16 cellular contexts compared by ENCODE assay signal in genomic region chr10:131574707-131575430, GRCh38.
"Had no signal": no experiment of that assay in that cellular context is flagged by ENCODE, and none has a peak within 500 bp of the region (broad histone marks: within the 10 kb centered on the region; RNA-seq: fewer than 3 reads in every experiment).

No MANE protein-coding gene starts in this region.

- H3K27ac Mint-ChIP-seq: activated naive CD8-positive, alpha-beta T cell treated with anti-CD3 and anti-CD28 coated beads, Interleukin-2, amount 10 ng/mL, durations not matched to agents 7 days and 5 days; brain; memory B cell; natural killer cell; stimulated activated effector memory CD8-positive, alpha-beta T cell treated with anti-CD3 and anti-CD28 coated beads, Interleukin-12 subunit alpha, Interleukin-12 subunit beta, amount 100 ng/mL, for 72 hours; T-helper 1 cell treated with Interleukin-12 subunit alpha and Interleukin-12 subunit beta and Interleukin-4 antibody, amounts not matched to agents 30 μg/mL and 1 μg/mL, for 36 hours had no signal

- H3K9me3 Mint-ChIP-seq: activated naive CD8-positive, alpha-beta T cell treated with anti-CD3 and anti-CD28 coated beads, Interleukin-2, amount 10 ng/mL, durations not matched to agents 7 days and 5 days; natural killer cell; stimulated activated effector memory CD8-positive, alpha-beta T cell treated with anti-CD3 and anti-CD28 coated beads, Interleukin-12 subunit alpha, Interleukin-12 subunit beta, amount 100 ng/mL, for 72 hours; T-helper 1 cell treated with Interleukin-12 subunit alpha and Interleukin-12 subunit beta and Interleukin-4 antibody, amounts not matched to agents 30 μg/mL and 1 μg/mL, for 36 hours had no signal

- ATAC-seq: gastroesophageal sphincter; left lung; natural killer cell; stimulated activated effector memory CD8-positive, alpha-beta T cell treated with anti-CD3 and anti-CD28 coated beads, Interleukin-12 subunit alpha, Interleukin-12 subunit beta, amount 100 ng/mL, for 72 hours had no signal

- H3K36me3 Mint-ChIP-seq: activated naive CD8-positive, alpha-beta T cell treated with anti-CD3 and anti-CD28 coated beads, Interleukin-2, amount 10 ng/mL, durations not matched to agents 7 days and 5 days; brain; memory B cell; natural killer cell; stimulated activated effector memory CD8-positive, alpha-beta T cell treated with anti-CD3 and anti-CD28 coated beads, Interleukin-12 subunit alpha, Interleukin-12 subunit beta, amount 100 ng/mL, for 72 hours had no signal

- DNase-seq: activated CD4-positive, alpha-beta T cell treated with anti-CD3 and anti-CD28 coated beads, Interleukin-2, amount 50 U/mL, for 48 hours; activated naive CD4-positive, alpha-beta T cell; activated naive CD8-positive, alpha-beta T cell treated with anti-CD3 and anti-CD28 coated beads, Interleukin-2, amount 10 ng/mL, durations not matched to agents 7 days and 5 days; cerebellar nuclear complex; dermis blood vessel endothelial cell; natural killer cell; nucleus accumbens; uterus; WERI-Rb-1 had no signal

- H3K27ac ChIP-seq: gastroesophageal sphincter, left lung, prostate gland, uterus, WERI-Rb-1 had no signal

- H3K27me3 ChIP-seq: uterus had no signal

- H3K4me3 Mint-ChIP-seq: activated naive CD8-positive, alpha-beta T cell treated with anti-CD3 and anti-CD28 coated beads, Interleukin-2, amount 10 ng/mL, durations not matched to agents 7 days and 5 days; memory B cell; natural killer cell; stimulated activated effector memory CD8-positive, alpha-beta T cell treated with anti-CD3 and anti-CD28 coated beads, Interleukin-12 subunit alpha, Interleukin-12 subunit beta, amount 100 ng/mL, for 72 hours; T-helper 1 cell treated with Interleukin-12 subunit alpha and Interleukin-12 subunit beta and Interleukin-4 antibody, amounts not matched to agents 30 μg/mL and 1 μg/mL, for 36 hours had no signal

- H3K36me3 ChIP-seq: gastroesophageal sphincter, left lung, prostate gland, uterus, WERI-Rb-1 had no signal

- H3K27me3 Mint-ChIP-seq: activated naive CD8-positive, alpha-beta T cell treated with anti-CD3 and anti-CD28 coated beads, Interleukin-2, amount 10 ng/mL, durations not matched to agents 7 days and 5 days; memory B cell had no signal

- H3K4me1 ChIP-seq: gastroesophageal sphincter, left lung, prostate gland, uterus had no signal

- H3K4me1 Mint-ChIP-seq: activated naive CD8-positive, alpha-beta T cell treated with anti-CD3 and anti-CD28 coated beads, Interleukin-2, amount 10 ng/mL, durations not matched to agents 7 days and 5 days; memory B cell; natural killer cell; stimulated activated effector memory CD8-positive, alpha-beta T cell treated with anti-CD3 and anti-CD28 coated beads, Interleukin-12 subunit alpha, Interleukin-12 subunit beta, amount 100 ng/mL, for 72 hours had no signal

- H3K4me3 ChIP-seq: gastroesophageal sphincter, left lung, prostate gland, uterus had no signal

- H3K9me3 ChIP-seq: gastroesophageal sphincter, left lung, prostate gland, uterus had no signal
